Comparison of ENCODE assay signal across 1 cellular context in genomic region chr20:62323146-62323979, GRCh38.
TF ChIP-seq lines count a peak whose summit lies in the region.

No MANE protein-coding gene starts in this region.

TF ChIP-seq in K562, 482 proteins besides CTCF, POLR2A, EP300 and RAD21:
- TF ChIP-seq POLR2G (IDR thresholded peaks at IDR 0.05; ENCODE audit: low read depth, low read length) (peak; percentile 35; the same call in 1 of the 2 replicates), ZNF274 (IDR thresholded peaks at IDR 0.05; ENCODE audit: borderline replicate concordance, low read depth, low read length) (no peak), ZNF445 (CRISPR knock-in tag; IDR thresholded peaks at IDR 0.05; ENCODE audit: low read depth) (no peak)
TF ChIP-seq in K562: peak in this region for 1.
